ENCODE assay signal across 9 cellular contexts in the genomic region with DNA sequence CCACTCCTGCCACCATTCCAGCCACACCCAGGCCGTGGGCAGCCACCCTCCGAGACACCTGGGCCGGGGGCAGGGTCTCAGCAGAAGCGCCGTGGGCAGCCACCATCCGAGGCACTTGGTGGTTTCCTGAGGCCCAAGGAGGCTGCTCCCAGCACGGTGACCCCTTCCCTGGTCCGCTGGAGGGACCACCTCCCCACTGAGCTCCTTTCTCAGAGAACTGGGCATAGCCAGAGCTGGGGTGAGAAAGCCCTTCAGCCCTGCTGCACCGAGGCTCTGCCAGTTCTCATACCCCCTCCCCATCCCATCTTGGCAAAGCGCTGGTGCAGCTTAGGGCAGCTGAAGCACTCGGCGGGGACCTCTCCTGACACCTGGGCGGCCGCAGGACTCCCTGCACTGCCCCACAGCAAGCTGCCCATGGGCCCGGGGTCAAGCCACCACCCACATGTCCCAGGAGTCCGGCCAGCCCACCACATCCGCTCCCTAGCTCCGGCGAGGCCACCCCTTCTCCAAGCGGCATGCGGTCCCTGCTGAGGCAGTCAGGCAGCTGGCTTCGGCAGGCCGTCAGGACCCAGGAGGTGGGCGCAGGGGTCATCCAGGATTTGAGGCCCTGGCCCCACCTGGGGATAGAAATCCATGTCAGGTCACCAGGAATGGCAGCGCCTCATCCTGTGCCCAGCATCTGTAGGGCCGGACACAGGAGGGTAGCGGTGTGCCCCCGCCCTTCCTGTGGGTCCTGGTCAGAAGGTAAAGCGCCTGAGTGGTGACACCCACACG. TPM values are rescaled to one million over a fixed set of nuclear protein-coding genes. Genes with fewer than 3 reads are reported as not detected.
DNase-seq lines count a peak whose midpoint lies in the region; ATAC-seq and TF ChIP-seq lines count a peak whose summit lies in the region.
"Had no signal": no experiment of that assay in that cellular context is flagged by ENCODE, and none has a peak within 500 bp of the region (broad histone marks: within the 10 kb centered on the region; RNA-seq: fewer than 3 reads in every experiment).

No MANE protein-coding gene starts in this region.

- intact Hi-C loops in activated naive CD4-positive, alpha-beta T cell treated with anti-CD3 and anti-CD28 coated beads for 36 hours (cut with micrococcal nuclease) = loop anchor here (1.0 to 2.0 kb wide), 9 partner anchors 11 to 200 kb away; partner anchors contain the start of genes CTU2, MVD, RNF166 and ZC3H18
- intact Hi-C loops in activated CD4-positive, alpha-beta memory T cell treated with anti-CD3 and anti-CD28 coated beads for 36 hours (cut with micrococcal nuclease) = loop anchor here (1.0 to 5.0 kb wide), 8 partner anchors 11 to 840 kb away; partner anchors contain the start of genes ANKRD11, MVD and ZC3H18
- intact Hi-C loops in left lung (cut with DNase I) = no loop called here
- intact Hi-C loops in thyroid gland (cut with DNase I) = loop anchor here (10.0 kb wide), 2 partner anchors 77 to 207 kb away; partner anchors contain the start of gene ZC3H18

- CTCF ChIA-PET in activated naive CD4-positive, alpha-beta T cell treated with anti-CD3 and anti-CD28 coated beads for 36 hours (lab: Charles Lee) = no interaction called here
- CTCF ChIA-PET in activated CD4-positive, alpha-beta memory T cell treated with anti-CD3 and anti-CD28 coated beads for 36 hours (lab: Charles Lee) = interaction anchor here (0.9 kb wide), 1 partner anchor 29 kb away, joined by 4 read pairs; no protein-coding TSS in a partner anchor

- H3K36me3 ChIP-seq in left lung = peaks cover 0 to 69% of the 10 kb centered on the region in 2 donors
- no peaks in the 10 kb centered on the region for H3K36me3 ChIP-seq in thyroid gland

- peak overlapping the region; percentile 75 to 90 for H3K27ac ChIP-seq in left lung
- H3K27ac ChIP-seq in thyroid gland = peak overlapping the region; percentile 58 to 83 (median 73)

- H3K27me3 ChIP-seq in left lung (no peaks in the 10 kb centered on the region), thyroid gland (no peaks in the 10 kb centered on the region)

- peak overlapping the region; percentile 95 for H3K27ac Mint-ChIP-seq in activated naive CD4-positive, alpha-beta T cell treated with anti-CD3 and anti-CD28 coated beads for 36 hours
- peak overlapping the region; percentile 97 for H3K27ac Mint-ChIP-seq in activated CD4-positive, alpha-beta memory T cell treated with anti-CD3 and anti-CD28 coated beads for 36 hours

- WGBS in thyroid gland, 2 donors = 79 to 97% methylated on average over 11 to 15 of the region's 30 CpGs

- H3K27me3 Mint-ChIP-seq in activated naive CD4-positive, alpha-beta T cell treated with anti-CD3 and anti-CD28 coated beads for 36 hours (ENCODE audit: low read depth) = no peaks in the 10 kb centered on the region
- H3K27me3 Mint-ChIP-seq in activated CD4-positive, alpha-beta memory T cell treated with anti-CD3 and anti-CD28 coated beads for 36 hours = no peaks in the 10 kb centered on the region

- H3K4me1 ChIP-seq in left lung (peaks cover 5 to 51% of the 10 kb centered on the region in 2 donors), thyroid gland (peaks cover 17 to 19% of the 10 kb centered on the region in 2 donors)

- H3K4me3 ChIP-seq in left lung (peak overlapping the region in 1 of 2 donors; percentile 78), thyroid gland (replicated peaks in 1 of 3) (peak overlapping the region in 1 of 3 donors; percentile 70)

- POLR2A ChIA-PET in activated CD4-positive, alpha-beta memory T cell treated with anti-CD3 and anti-CD28 coated beads for 36 hours (lab: Charles Lee) = no interaction called here

- no peaks in the 10 kb centered on the region for H3K9me3 ChIP-seq in left lung
- H3K9me3 ChIP-seq in thyroid gland = no peaks in the 10 kb centered on the region

- H3K36me3 Mint-ChIP-seq in activated naive CD4-positive, alpha-beta T cell treated with anti-CD3 and anti-CD28 coated beads for 36 hours (ENCODE audit: low read depth) = peaks cover 13% of the 10 kb centered on the region
- peaks cover 19% of the 10 kb centered on the region for H3K36me3 Mint-ChIP-seq in activated CD4-positive, alpha-beta memory T cell treated with anti-CD3 and anti-CD28 coated beads for 36 hours

- ATAC-seq in left lung (no peak), GM18517 (IDR thresholded peaks at IDR 0.05; ENCODE audit: unreplicated experiment) (no peak)

- no peak for TF ChIP-seq CTCF in left lung (IDR thresholded peaks at IDR 0.05)
- no peak for TF ChIP-seq CTCF in thyroid gland (IDR thresholded peaks at IDR 0.05)

- TF ChIP-seq POLR2A in thyroid gland (IDR thresholded peaks at IDR 0.05) = no peak

- peaks cover 18% of the 10 kb centered on the region for H3K4me1 Mint-ChIP-seq in activated naive CD4-positive, alpha-beta T cell treated with anti-CD3 and anti-CD28 coated beads for 36 hours (ENCODE audit: low read depth)
- H3K4me1 Mint-ChIP-seq in activated CD4-positive, alpha-beta memory T cell treated with anti-CD3 and anti-CD28 coated beads for 36 hours (ENCODE audit: low read depth) = peaks cover 14% of the 10 kb centered on the region

- H3K9me3 Mint-ChIP-seq in activated naive CD4-positive, alpha-beta T cell treated with anti-CD3 and anti-CD28 coated beads for 36 hours = no peaks in the 10 kb centered on the region
- no peaks in the 10 kb centered on the region for H3K9me3 Mint-ChIP-seq in activated CD4-positive, alpha-beta memory T cell treated with anti-CD3 and anti-CD28 coated beads for 36 hours

- no peak for DNase-seq in activated naive CD4-positive, alpha-beta T cell treated with anti-CD3 and anti-CD28 coated beads for 36 hours
- no peak for DNase-seq in activated naive CD4-positive, alpha-beta T cell treated with anti-CD3 and anti-CD28 coated beads, Interleukin-2, amount 50 U/mL, for 16 hours
- no peak for DNase-seq in activated CD4-positive, alpha-beta memory T cell treated with anti-CD3 and anti-CD28 coated beads for 36 hours
- DNase-seq in left lung (peak in 1 of 2 donors; percentile 82), thyroid gland (no peak), NCI-H2107 (lab: John Stamatoyannopoulos, UW) (no peak), epidermal melanocyte (ENCODE audit: insufficient read length, low spot score) (no peak)

- peak overlapping the region; percentile 27 for H3K4me3 Mint-ChIP-seq in activated naive CD4-positive, alpha-beta T cell treated with anti-CD3 and anti-CD28 coated beads for 36 hours
- H3K4me3 Mint-ChIP-seq in activated CD4-positive, alpha-beta memory T cell treated with anti-CD3 and anti-CD28 coated beads for 36 hours = no peak overlapping the region

RNA-seq across cellular contexts. Expression of gene CYBA, which starts 1.3 kb away (rescaled TPM):
- total RNA-seq in activated naive CD4-positive, alpha-beta T cell treated with anti-CD3 and anti-CD28 coated beads for 36 hours = 100 to 1,000 TPM; 167 to 180 TPM
- total RNA-seq in activated CD4-positive, alpha-beta memory T cell treated with anti-CD3 and anti-CD28 coated beads for 36 hours = 100 to 1,000 TPM; 262 to 265 TPM
- total RNA-seq in left lung (100 to 1,000 TPM; 243 to 396 TPM), thyroid gland (100 to 1,000 TPM; 199 to 475 (median 339) TPM)

RNA-seq across cellular contexts. Expression of gene MVD, which starts 10.7 kb away (rescaled TPM):
- total RNA-seq in activated naive CD4-positive, alpha-beta T cell treated with anti-CD3 and anti-CD28 coated beads for 36 hours = 10 to 100 TPM; 90.5 to 96.8 TPM
- total RNA-seq in activated CD4-positive, alpha-beta memory T cell treated with anti-CD3 and anti-CD28 coated beads for 36 hours = 100 to 1,000 TPM; 111 to 113 TPM
- total RNA-seq in left lung (100 to 1,000 TPM in 1 of 2 donors, 10 to 100 TPM in 1; 66.3 to 154 TPM), thyroid gland (10 to 100 TPM; 20.7 to 52.5 (median 43.2) TPM)

RNA-seq across cellular contexts. Expression of gene IL17C, which starts 13.8 kb away (rescaled TPM):
- not detected for total RNA-seq in activated naive CD4-positive, alpha-beta T cell treated with anti-CD3 and anti-CD28 coated beads for 36 hours
- total RNA-seq in activated CD4-positive, alpha-beta memory T cell treated with anti-CD3 and anti-CD28 coated beads for 36 hours = under 1 TPM in 1 of 2 experiments, not detected in 1; 0.22 TPM
- not detected for total RNA-seq in left lung
- total RNA-seq in thyroid gland = not detected
- total RNA-seq: sciatic nerve had no signal

RNA-seq across cellular contexts. Expression of gene SNAI3, which starts 34.1 kb away (rescaled TPM):
- total RNA-seq in activated naive CD4-positive, alpha-beta T cell treated with anti-CD3 and anti-CD28 coated beads for 36 hours = 1 to 10 TPM; 2.9 to 3.0 TPM
- total RNA-seq in activated CD4-positive, alpha-beta memory T cell treated with anti-CD3 and anti-CD28 coated beads for 36 hours = 1 to 10 TPM; 5.5 to 5.8 TPM
- total RNA-seq in left lung (1 to 10 TPM; 1.9 to 2.3 TPM), thyroid gland (1 to 10 TPM in 3 of 4 donors, under 1 TPM in 1; 0.33 to 1.3 (median 1.3) TPM)

RNA-seq across cellular contexts. Expression of gene RNF166, which starts 54.0 kb away (rescaled TPM):
- total RNA-seq in activated naive CD4-positive, alpha-beta T cell treated with anti-CD3 and anti-CD28 coated beads for 36 hours = 10 to 100 TPM; 33.6 to 35.3 TPM
- total RNA-seq in activated CD4-positive, alpha-beta memory T cell treated with anti-CD3 and anti-CD28 coated beads for 36 hours = 10 to 100 TPM; 46.4 to 55.6 TPM
- total RNA-seq in left lung (10 to 100 TPM; 28.4 to 54.0 TPM), thyroid gland (10 to 100 TPM; 12.5 to 26.8 (median 19.1) TPM)

Comparison
In these comparisons a context has a peak if more than half of its experiments do, and no peak if none do; other contexts are left out.
1. intact Hi-C loops: an anchor here in activated naive CD4-positive, alpha-beta T cell treated with anti-CD3 and anti-CD28 coated beads for 36 hours (1.0 to 2.0 kb wide), activated CD4-positive, alpha-beta memory T cell treated with anti-CD3 and anti-CD28 coated beads for 36 hours (1.0 to 5.0 kb wide) and thyroid gland (10.0 kb wide); none called in left lung.